18 cellular contexts compared by ENCODE assay signal in the genomic region with DNA sequence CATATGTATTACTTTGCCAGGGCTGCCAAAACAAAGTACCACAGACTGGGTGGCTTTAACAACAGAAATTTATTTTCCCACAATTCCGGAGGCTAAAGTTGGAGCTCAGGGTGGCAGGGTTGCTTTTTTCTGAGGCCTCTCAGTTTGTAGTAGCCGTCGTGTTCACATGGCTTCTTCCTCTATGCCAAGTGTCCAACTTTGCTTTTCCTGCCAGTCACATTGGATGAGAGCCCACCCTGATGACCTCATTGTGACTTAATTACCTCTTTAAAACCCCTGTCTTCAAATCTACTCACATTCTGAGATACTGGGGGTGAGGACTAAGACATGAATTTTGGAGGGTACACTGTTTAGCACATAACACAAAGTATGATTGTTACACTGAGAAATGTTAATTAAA. TPM values are rescaled to one million over a fixed set of nuclear protein-coding genes. Genes with fewer than 3 reads are reported as not detected.
"Had no signal": no experiment of that assay in that cellular context is flagged by ENCODE, and none has a peak within 500 bp of the region (broad histone marks: within the 10 kb centered on the region; RNA-seq: fewer than 3 reads in every experiment).

No MANE protein-coding gene starts in this region.

- H3K27me3 Mint-ChIP-seq: activated CD4-positive, alpha-beta memory T cell treated with anti-CD3 and anti-CD28 coated beads, Interleukin-2, amount 10 ng/mL, durations not matched to agents 7 days and 5 days; activated CD4-positive, alpha-beta T cell treated with anti-CD3 and anti-CD28 coated beads for 36 hours; activated naive CD8-positive, alpha-beta T cell treated with anti-CD3 and anti-CD28 coated beads, Interleukin-2, amount 10 ng/mL, durations not matched to agents 7 days and 5 days; memory B cell; stimulated activated naive CD8-positive, alpha-beta T cell treated with anti-CD3 and anti-CD28 coated beads, Interleukin-15, amount 100 ng/mL, for 72 hours had no signal

- H3K4me1 Mint-ChIP-seq: memory B cell had no signal

- DNase-seq: activated CD4-positive, alpha-beta memory T cell treated with anti-CD3 and anti-CD28 coated beads, Interleukin-2, amount 10 ng/mL, durations not matched to agents 7 days and 5 days; activated CD4-positive, alpha-beta T cell treated with anti-CD3 and anti-CD28 coated beads for 36 hours; activated CD8-positive, alpha-beta memory T cell treated with anti-CD3 and anti-CD28 coated beads, Interleukin-2, amount 50 U/mL, for 48 hours; activated naive CD8-positive, alpha-beta T cell treated with anti-CD3 and anti-CD28 coated beads, Interleukin-2, amount 10 ng/mL, durations not matched to agents 7 days and 5 days; aorta; cortex of kidney; effector memory CD4-positive, alpha-beta T cell; stimulated activated CD4-positive, alpha-beta T cell treated with anti-CD3 and anti-CD28 coated beads, Interleukin-15, amount 100 ng/mL, for 24 hours; stimulated activated CD4-positive, alpha-beta T cell treated with anti-CD3 and anti-CD28 coated beads, Interleukin-4, amount 100 ng/mL, for 24 hours; stimulated activated naive CD8-positive, alpha-beta T cell treated with anti-CD3 and anti-CD28 coated beads, Interleukin-15, amount 100 ng/mL, for 72 hours; T-cell; T1000; WERI-Rb-1 had no signal

- H3K27ac ChIP-seq: epithelial cell of prostate, thoracic aorta, WERI-Rb-1 had no signal

- H3K9me3 Mint-ChIP-seq: activated CD4-positive, alpha-beta memory T cell treated with anti-CD3 and anti-CD28 coated beads, Interleukin-2, amount 10 ng/mL, durations not matched to agents 7 days and 5 days; activated naive CD8-positive, alpha-beta T cell treated with anti-CD3 and anti-CD28 coated beads, Interleukin-2, amount 10 ng/mL, durations not matched to agents 7 days and 5 days; memory B cell; stimulated activated naive CD8-positive, alpha-beta T cell treated with anti-CD3 and anti-CD28 coated beads, Interleukin-15, amount 100 ng/mL, for 72 hours; T-cell had no signal

- H3K4me3 ChIP-seq: gastroesophageal sphincter, thoracic aorta had no signal

- H3K9me3 ChIP-seq: gastroesophageal sphincter, thoracic aorta had no signal

- ATAC-seq: activated CD4-positive, alpha-beta T cell treated with anti-CD3 and anti-CD28 coated beads for 36 hours; gastroesophageal sphincter; stimulated activated naive CD8-positive, alpha-beta T cell treated with anti-CD3 and anti-CD28 coated beads, Interleukin-15, amount 100 ng/mL, for 72 hours; T-cell had no signal

- H3K4me3 Mint-ChIP-seq: activated CD4-positive, alpha-beta memory T cell treated with anti-CD3 and anti-CD28 coated beads, Interleukin-2, amount 10 ng/mL, durations not matched to agents 7 days and 5 days; activated CD4-positive, alpha-beta T cell treated with anti-CD3 and anti-CD28 coated beads for 36 hours; activated naive CD8-positive, alpha-beta T cell treated with anti-CD3 and anti-CD28 coated beads, Interleukin-2, amount 10 ng/mL, durations not matched to agents 7 days and 5 days; memory B cell; stimulated activated naive CD8-positive, alpha-beta T cell treated with anti-CD3 and anti-CD28 coated beads, Interleukin-15, amount 100 ng/mL, for 72 hours; T-cell had no signal

- H3K27me3 ChIP-seq: gastroesophageal sphincter had no signal

- H3K27ac Mint-ChIP-seq: activated CD4-positive, alpha-beta memory T cell treated with anti-CD3 and anti-CD28 coated beads, Interleukin-2, amount 10 ng/mL, durations not matched to agents 7 days and 5 days; activated CD4-positive, alpha-beta T cell treated with anti-CD3 and anti-CD28 coated beads for 36 hours; activated naive CD8-positive, alpha-beta T cell treated with anti-CD3 and anti-CD28 coated beads, Interleukin-2, amount 10 ng/mL, durations not matched to agents 7 days and 5 days; memory B cell; T-cell had no signal

RNA-seq across cellular contexts. Expression of a gene that starts 9.9 kb away (rescaled TPM):
- total RNA-seq: activated CD4-positive, alpha-beta memory T cell treated with anti-CD3 and anti-CD28 coated beads, Interleukin-2, amount 10 ng/mL, durations not matched to agents 7 days and 5 days; activated CD4-positive, alpha-beta T cell treated with anti-CD3 and anti-CD28 coated beads for 36 hours; activated naive CD8-positive, alpha-beta T cell treated with anti-CD3 and anti-CD28 coated beads, Interleukin-2, amount 10 ng/mL, durations not matched to agents 7 days and 5 days; thoracic aorta had no signal
- polyA plus RNA-seq: neural cell had no signal
